In the genomic region with DNA sequence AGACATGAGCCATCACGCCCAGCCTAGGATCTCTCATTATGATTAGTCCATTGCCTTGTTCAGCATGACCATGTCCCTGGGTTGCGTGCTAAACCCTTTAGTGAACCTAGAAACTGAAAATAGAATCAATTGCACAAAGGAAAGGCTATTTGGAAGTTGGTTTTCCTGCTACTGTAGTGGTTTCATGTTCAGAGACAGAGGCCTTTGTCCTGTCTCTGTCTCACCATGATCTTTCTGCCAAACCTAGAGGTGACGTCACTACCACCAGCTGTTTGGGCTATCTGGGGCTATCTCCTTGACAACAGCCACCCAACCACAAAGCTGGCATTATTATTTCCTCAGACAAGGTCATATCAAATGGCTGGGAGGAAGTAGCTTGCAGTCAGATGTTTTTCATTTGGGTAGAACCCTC, we compare ENCODE assay signal across 1 cellular context.
TF ChIP-seq lines count a peak whose summit lies in the region.

No MANE protein-coding gene starts in this region.

TF ChIP-seq in GM12878, 131 proteins besides CTCF, POLR2A, EP300 and RAD21 (continued from another document):
- TF ChIP-seq, protein P1, sequence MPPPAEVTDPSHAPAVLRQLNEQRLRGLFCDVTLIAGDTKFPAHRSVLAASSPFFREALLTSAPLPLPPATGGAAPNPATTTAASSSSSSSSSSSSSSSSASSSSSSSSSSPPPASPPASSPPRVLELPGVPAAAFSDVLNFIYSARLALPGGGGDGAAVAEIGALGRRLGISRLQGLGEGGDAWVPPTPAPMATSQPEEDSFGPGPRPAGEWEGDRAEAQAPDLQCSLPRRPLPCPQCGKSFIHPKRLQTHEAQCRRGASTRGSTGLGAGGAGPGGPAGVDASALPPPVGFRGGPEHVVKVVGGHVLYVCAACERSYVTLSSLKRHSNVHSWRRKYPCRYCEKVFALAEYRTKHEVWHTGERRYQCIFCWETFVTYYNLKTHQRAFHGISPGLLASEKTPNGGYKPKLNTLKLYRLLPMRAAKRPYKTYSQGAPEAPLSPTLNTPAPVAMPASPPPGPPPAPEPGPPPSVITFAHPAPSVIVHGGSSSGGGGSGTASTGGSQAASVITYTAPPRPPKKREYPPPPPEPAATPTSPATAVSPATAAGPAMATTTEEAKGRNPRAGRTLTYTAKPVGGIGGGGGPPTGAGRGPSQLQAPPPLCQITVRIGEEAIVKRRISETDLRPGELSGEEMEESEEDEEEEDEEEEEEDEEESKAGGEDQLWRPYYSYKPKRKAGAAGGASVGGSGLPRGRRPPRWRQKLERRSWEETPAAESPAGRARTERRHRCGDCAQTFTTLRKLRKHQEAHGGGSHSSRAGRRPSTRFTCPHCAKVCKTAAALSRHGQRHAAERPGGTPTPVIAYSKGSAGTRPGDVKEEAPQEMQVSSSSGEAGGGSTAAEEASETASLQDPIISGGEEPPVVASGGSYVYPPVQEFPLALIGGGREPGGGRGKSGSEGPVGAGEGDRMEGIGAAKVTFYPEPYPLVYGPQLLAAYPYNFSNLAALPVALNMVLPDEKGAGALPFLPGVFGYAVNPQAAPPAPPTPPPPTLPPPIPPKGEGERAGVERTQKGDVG (CRISPR knock-in tag; IDR thresholded peaks at IDR 0.05), result no peak
- TF ChIP-seq KAT2A (conservative IDR thresholded peaks at IDR 0.05; ENCODE audit: control insufficient read depth, low read depth, low read length) (no peak), CREB1 (IDR thresholded peaks at IDR 0.05; ENCODE audit: low read depth) (0 out of 2 replicates have a peak, but pooled peaks have one; percentile 36), NFIC (IDR thresholded peaks at IDR 0.05; ENCODE audit: low read depth, low read length) (peak; percentile 33; the same call in 1 of the 2 replicates), PAX8 (IDR thresholded peaks at IDR 0.05) (no peak), JUNB (IDR thresholded peaks at IDR 0.05) (peak; percentile 70), MEF2A (IDR thresholded peaks at IDR 0.05; ENCODE audit: insufficient read depth, low read depth, low read length) (0 out of 2 replicates have a peak, but pooled peaks have one; percentile 41), NR2C1 (IDR thresholded peaks at IDR 0.05) (no peak; the same call in 1 of the 2 replicates), BACH1 (IDR thresholded peaks at IDR 0.05; ENCODE audit: borderline replicate concordance) (no peak), GATAD2B (conservative IDR thresholded peaks at IDR 0.05; ENCODE audit: low read depth) (no peak), FOXM1 (IDR thresholded peaks at IDR 0.05; ENCODE audit: low read depth, low read length) (peak; percentile 33; the same call in 1 of the 2 replicates), BMI1 (IDR thresholded peaks at IDR 0.05; ENCODE audit: borderline replicate concordance) (peak; percentile 82), ATF7 (IDR thresholded peaks at IDR 0.05; ENCODE audit: low read depth) (peak; percentile 98), GABPA (IDR thresholded peaks at IDR 0.05; ENCODE audit: low read depth) (no peak), DPF2 (IDR thresholded peaks at IDR 0.05) (peak; percentile 40; the same call in 1 of the 2 replicates), SP1 (IDR thresholded peaks at IDR 0.05; ENCODE audit: low read depth, low read length) (no peak), RUNX3 (IDR thresholded peaks at IDR 0.05; ENCODE audit: low read length) (peak; percentile 59; the same call in 1 of the 2 replicates), BCL11A (IDR thresholded peaks at IDR 0.05; ENCODE audit: low read depth, low read length) (peak; percentile 54; the same call in 1 of the 2 replicates), NR2F1 (conservative IDR thresholded peaks at IDR 0.05) (peak; percentile 50; the same call in 1 of the 2 replicates), BHLHE40 (IDR thresholded peaks at IDR 0.05; ENCODE audit: borderline replicate concordance in 1 of 2, low read depth in 2 of 2, low read length in 1 of 2) (0 out of 4 replicates have a peak, but pooled peaks of 1 of the 2 experiments have one; percentile 7), IKZF1 (conservative IDR thresholded peaks at IDR 0.05) (peak; percentile 78), IRF4 (IDR thresholded peaks at IDR 0.05; ENCODE audit: low read depth, low read length) (no peak), TCF12 (IDR thresholded peaks at IDR 0.05; ENCODE audit: low read depth, low read length) (peak; percentile 55; the same call in 1 of the 2 replicates), CEBPB (IDR thresholded peaks at IDR 0.05; ENCODE audit: borderline replicate concordance in 1 of 2, low read depth in 2 of 2, low read length in 2 of 2) (no peak), CREM (IDR thresholded peaks at IDR 0.05; ENCODE audit: low read depth) (peak; percentile 72), SIX5 (IDR thresholded peaks at IDR 0.05; ENCODE audit: low read depth, low read length, severe bottlenecking) (no peak), SPI1 (IDR thresholded peaks at IDR 0.05; ENCODE audit: borderline replicate concordance, insufficient read depth, low read depth, low read length) (peak; percentile 17; the same call in 1 of the 2 replicates), FOXK2 (IDR thresholded peaks at IDR 0.05) (no peak)
- TF ChIP-seq, protein P2, sequence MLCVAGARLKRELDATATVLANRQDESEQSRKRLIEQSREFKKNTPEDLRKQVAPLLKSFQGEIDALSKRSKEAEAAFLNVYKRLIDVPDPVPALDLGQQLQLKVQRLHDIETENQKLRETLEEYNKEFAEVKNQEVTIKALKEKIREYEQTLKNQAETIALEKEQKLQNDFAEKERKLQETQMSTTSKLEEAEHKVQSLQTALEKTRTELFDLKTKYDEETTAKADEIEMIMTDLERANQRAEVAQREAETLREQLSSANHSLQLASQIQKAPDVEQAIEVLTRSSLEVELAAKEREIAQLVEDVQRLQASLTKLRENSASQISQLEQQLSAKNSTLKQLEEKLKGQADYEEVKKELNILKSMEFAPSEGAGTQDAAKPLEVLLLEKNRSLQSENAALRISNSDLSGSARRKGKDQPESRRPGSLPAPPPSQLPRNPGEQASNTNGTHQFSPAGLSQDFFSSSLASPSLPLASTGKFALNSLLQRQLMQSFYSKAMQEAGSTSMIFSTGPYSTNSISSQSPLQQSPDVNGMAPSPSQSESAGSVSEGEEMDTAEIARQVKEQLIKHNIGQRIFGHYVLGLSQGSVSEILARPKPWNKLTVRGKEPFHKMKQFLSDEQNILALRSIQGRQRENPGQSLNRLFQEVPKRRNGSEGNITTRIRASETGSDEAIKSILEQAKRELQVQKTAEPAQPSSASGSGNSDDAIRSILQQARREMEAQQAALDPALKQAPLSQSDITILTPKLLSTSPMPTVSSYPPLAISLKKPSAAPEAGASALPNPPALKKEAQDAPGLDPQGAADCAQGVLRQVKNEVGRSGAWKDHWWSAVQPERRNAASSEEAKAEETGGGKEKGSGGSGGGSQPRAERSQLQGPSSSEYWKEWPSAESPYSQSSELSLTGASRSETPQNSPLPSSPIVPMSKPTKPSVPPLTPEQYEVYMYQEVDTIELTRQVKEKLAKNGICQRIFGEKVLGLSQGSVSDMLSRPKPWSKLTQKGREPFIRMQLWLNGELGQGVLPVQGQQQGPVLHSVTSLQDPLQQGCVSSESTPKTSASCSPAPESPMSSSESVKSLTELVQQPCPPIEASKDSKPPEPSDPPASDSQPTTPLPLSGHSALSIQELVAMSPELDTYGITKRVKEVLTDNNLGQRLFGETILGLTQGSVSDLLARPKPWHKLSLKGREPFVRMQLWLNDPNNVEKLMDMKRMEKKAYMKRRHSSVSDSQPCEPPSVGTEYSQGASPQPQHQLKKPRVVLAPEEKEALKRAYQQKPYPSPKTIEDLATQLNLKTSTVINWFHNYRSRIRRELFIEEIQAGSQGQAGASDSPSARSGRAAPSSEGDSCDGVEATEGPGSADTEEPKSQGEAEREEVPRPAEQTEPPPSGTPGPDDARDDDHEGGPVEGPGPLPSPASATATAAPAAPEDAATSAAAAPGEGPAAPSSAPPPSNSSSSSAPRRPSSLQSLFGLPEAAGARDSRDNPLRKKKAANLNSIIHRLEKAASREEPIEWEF (IDR thresholded peaks at IDR 0.05; ENCODE audit: insufficient replicate concordance, low read depth, low read length), result no peak
- TF ChIP-seq, protein P3, sequence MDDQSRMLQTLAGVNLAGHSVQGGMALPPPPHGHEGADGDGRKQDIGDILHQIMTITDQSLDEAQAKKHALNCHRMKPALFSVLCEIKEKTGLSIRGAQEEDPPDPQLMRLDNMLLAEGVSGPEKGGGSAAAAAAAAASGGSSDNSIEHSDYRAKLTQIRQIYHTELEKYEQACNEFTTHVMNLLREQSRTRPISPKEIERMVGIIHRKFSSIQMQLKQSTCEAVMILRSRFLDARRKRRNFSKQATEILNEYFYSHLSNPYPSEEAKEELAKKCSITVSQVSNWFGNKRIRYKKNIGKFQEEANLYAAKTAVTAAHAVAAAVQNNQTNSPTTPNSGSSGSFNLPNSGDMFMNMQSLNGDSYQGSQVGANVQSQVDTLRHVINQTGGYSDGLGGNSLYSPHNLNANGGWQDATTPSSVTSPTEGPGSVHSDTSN (IDR thresholded peaks at IDR 0.05; ENCODE audit: insufficient replicate concordance, low read depth, low read length), result peak; percentile 14
